In genomic region chr11:45800261-45800660, GRCh38 we compare ENCODE assay signal across 29 cellular contexts.
"Had no signal": no experiment of that assay in that cellular context is flagged by ENCODE, and none has a peak within 500 bp of the region (broad histone marks: within the 10 kb centered on the region; RNA-seq: fewer than 3 reads in every experiment).

No MANE protein-coding gene starts in this region.

- H3K4me1 ChIP-seq: uterus had no signal

- H3K27ac Mint-ChIP-seq: stimulated activated effector memory CD8-positive, alpha-beta T cell treated with anti-CD3 and anti-CD28 coated beads, Interleukin-12 subunit alpha, Interleukin-12 subunit beta, amount 100 ng/mL, for 72 hours; stimulated activated memory B cell treated with anti-CD40 and anti-IgM and Interleukin-4, amounts not matched to agents 10 μg/mL and 1 μg/mL and 100 μg/mL, for 72 hours; stimulated activated naive B cell treated with anti-CD40 and anti-IgM and Interleukin-4, amounts not matched to agents 10 μg/mL and 1 μg/mL and 100 μg/mL, for 72 hours; stimulated activated naive CD8-positive, alpha-beta T cell treated with anti-CD3 and anti-CD28 coated beads, Interleukin-15, Interleukin-2, amounts not matched to agents 100 ng/mL and 50 ng/mL, for 24 hours had no signal

- H3K4me3 ChIP-seq: stomach, suprapubic skin, testis, thoracic aorta, thyroid gland, tibial artery, tibial nerve, transverse colon, upper lobe of left lung, upper lobe of right lung, uterus, vagina had no signal

- H3K36me3 Mint-ChIP-seq: stimulated activated memory B cell treated with anti-CD40 and anti-IgM and Interleukin-4, amounts not matched to agents 10 μg/mL and 1 μg/mL and 100 μg/mL, for 72 hours; stimulated activated naive B cell treated with anti-CD40 and anti-IgM and Interleukin-4, amounts not matched to agents 10 μg/mL and 1 μg/mL and 100 μg/mL, for 72 hours; type B pancreatic cell had no signal

- H3K27ac ChIP-seq: stomach, suprapubic skin, testis, thoracic aorta, thyroid gland, tibial artery, tibial nerve, transverse colon, uterus, vagina had no signal

- H3K9me3 ChIP-seq: stomach, suprapubic skin, testis, thoracic aorta, thyroid gland, tibial artery, tibial nerve, transverse colon, upper lobe of left lung, upper lobe of right lung, uterus, vagina had no signal

- H3K4me1 Mint-ChIP-seq: stimulated activated effector memory CD8-positive, alpha-beta T cell treated with anti-CD3 and anti-CD28 coated beads, Interleukin-12 subunit alpha, Interleukin-12 subunit beta, amount 100 ng/mL, for 72 hours; stimulated activated naive CD8-positive, alpha-beta T cell treated with anti-CD3 and anti-CD28 coated beads, Interleukin-15, amount 100 ng/mL, for 72 hours had no signal

- FAIRE-seq: urothelium cell line had no signal

- H3K27me3 Mint-ChIP-seq: stimulated activated memory B cell treated with anti-CD40 and anti-IgM and Interleukin-4, amounts not matched to agents 10 μg/mL and 1 μg/mL and 100 μg/mL, for 72 hours; stimulated activated naive B cell treated with anti-CD40 and anti-IgM and Interleukin-4, amounts not matched to agents 10 μg/mL and 1 μg/mL and 100 μg/mL, for 72 hours; stimulated activated naive CD8-positive, alpha-beta T cell treated with anti-CD3 and anti-CD28 coated beads, Interleukin-15, amount 100 ng/mL, for 72 hours; stimulated activated naive CD8-positive, alpha-beta T cell treated with anti-CD3 and anti-CD28 coated beads, Interleukin-15, Interleukin-2, amounts not matched to agents 100 ng/mL and 50 ng/mL, for 24 hours had no signal

- H3K36me3 ChIP-seq: stomach, suprapubic skin, thoracic aorta, thyroid gland, tibial artery, tibial nerve, transverse colon, upper lobe of left lung, upper lobe of right lung, uterus, vagina had no signal

- H3K27me3 ChIP-seq: stomach, suprapubic skin, testis, thyroid gland, tibial artery, tibial nerve, transverse colon, upper lobe of left lung, upper lobe of right lung, uterus, vagina had no signal

- DNase-seq: stimulated activated CD4-positive, alpha-beta T cell treated with anti-CD3 and anti-CD28 coated beads, Interleukin-2, amount 100 ng/mL, for 48 hours; stimulated activated CD4-positive, alpha-beta T cell treated with anti-CD3 and anti-CD28 coated beads, Interleukin-4, amount 100 ng/mL, for 1 hour; stimulated activated CD4-positive, alpha-beta T cell treated with anti-CD3 and anti-CD28 coated beads, Interleukin-4, amount 100 ng/mL, for 24 hours; stimulated activated CD4-positive, alpha-beta T cell treated with anti-CD3 and anti-CD28 coated beads, Interleukin-4, amount 100 ng/mL, for 4 hours; stimulated activated CD8-positive, alpha-beta memory T cell treated with anti-CD3 and anti-CD28 coated beads, Interleukin-4, amount 100 ng/mL, for 48 hours; stimulated activated naive B cell treated with anti-CD40 and anti-IgM and Interleukin-4, amounts not matched to agents 10 μg/mL and 1 μg/mL and 100 μg/mL, for 72 hours; stimulated activated naive CD4-positive, alpha-beta T cell; stimulated activated naive CD4-positive, alpha-beta T cell treated with Interleukin-2 at 50 U/mL for 16 hours; stimulated activated naive CD8-positive, alpha-beta T cell treated with anti-CD3 and anti-CD28 coated beads, Interleukin-15, amount 100 ng/mL, for 72 hours; stimulated activated naive CD8-positive, alpha-beta T cell treated with anti-CD3 and anti-CD28 coated beads, Interleukin-15, Interleukin-2, amounts not matched to agents 100 U/mL and 50 U/mL, for 24 hours; stomach; substantia nigra; testis; thyroid gland; tibial artery; transverse colon; trophoblast cell; upper lobe of left lung; upper lobe of right lung; uterus had no signal

- ATAC-seq: stimulated activated effector memory CD8-positive, alpha-beta T cell treated with anti-CD3 and anti-CD28 coated beads, Interleukin-12 subunit alpha, Interleukin-12 subunit beta, amount 100 ng/mL, for 72 hours; stimulated activated memory B cell treated with anti-CD40 and anti-IgM and Interleukin-4, amounts not matched to agents 10 μg/mL and 1 μg/mL and 100 μg/mL, for 72 hours; stimulated activated naive B cell treated with anti-CD40 and anti-IgM and Interleukin-4, amounts not matched to agents 10 μg/mL and 1 μg/mL and 100 μg/mL, for 72 hours; stimulated activated naive CD8-positive, alpha-beta T cell treated with anti-CD3 and anti-CD28 coated beads, Interleukin-15, amount 100 ng/mL, for 72 hours; stimulated activated naive CD8-positive, alpha-beta T cell treated with anti-CD3 and anti-CD28 coated beads, Interleukin-15, Interleukin-2, amounts not matched to agents 100 U/mL and 50 U/mL, for 24 hours; upper lobe of right lung had no signal

- H3K9me3 Mint-ChIP-seq: stimulated activated effector memory CD8-positive, alpha-beta T cell treated with anti-CD3 and anti-CD28 coated beads, Interleukin-12 subunit alpha, Interleukin-12 subunit beta, amount 100 ng/mL, for 72 hours; stimulated activated memory B cell treated with anti-CD40 and anti-IgM and Interleukin-4, amounts not matched to agents 10 μg/mL and 1 μg/mL and 100 μg/mL, for 72 hours; stimulated activated naive CD8-positive, alpha-beta T cell treated with anti-CD3 and anti-CD28 coated beads, Interleukin-15, amount 100 ng/mL, for 72 hours; stimulated activated naive CD8-positive, alpha-beta T cell treated with anti-CD3 and anti-CD28 coated beads, Interleukin-15, Interleukin-2, amounts not matched to agents 100 ng/mL and 50 ng/mL, for 24 hours; type B pancreatic cell had no signal

- H3K4me3 Mint-ChIP-seq: stimulated activated effector memory CD8-positive, alpha-beta T cell treated with anti-CD3 and anti-CD28 coated beads, Interleukin-12 subunit alpha, Interleukin-12 subunit beta, amount 100 ng/mL, for 72 hours; stimulated activated memory B cell treated with anti-CD40 and anti-IgM and Interleukin-4, amounts not matched to agents 10 μg/mL and 1 μg/mL and 100 μg/mL, for 72 hours; stimulated activated naive B cell treated with anti-CD40 and anti-IgM and Interleukin-4, amounts not matched to agents 10 μg/mL and 1 μg/mL and 100 μg/mL, for 72 hours; stimulated activated naive CD8-positive, alpha-beta T cell treated with anti-CD3 and anti-CD28 coated beads, Interleukin-15, amount 100 ng/mL, for 72 hours; stimulated activated naive CD8-positive, alpha-beta T cell treated with anti-CD3 and anti-CD28 coated beads, Interleukin-15, Interleukin-2, amounts not matched to agents 100 ng/mL and 50 ng/mL, for 24 hours; type B pancreatic cell had no signal
